2 cellular contexts compared by ENCODE assay signal in the genomic region with DNA sequence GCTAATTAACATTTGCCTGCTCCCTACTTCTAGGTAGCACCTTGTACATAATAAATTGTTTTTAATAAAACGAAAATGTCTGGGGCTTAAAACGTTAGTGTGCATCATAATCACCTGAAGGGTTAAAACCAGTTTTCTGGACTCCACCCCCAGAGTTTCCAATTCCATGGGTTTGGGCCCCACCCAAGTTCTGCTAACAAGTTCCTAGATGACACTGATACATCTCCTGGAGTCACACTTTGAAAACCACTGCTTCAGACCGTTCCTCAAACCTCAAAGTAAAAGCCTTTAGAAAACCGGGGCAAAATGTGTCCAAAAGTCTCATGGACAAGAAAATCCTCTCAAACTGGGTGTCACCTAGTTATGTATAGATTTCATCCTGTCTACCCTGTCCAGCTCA.
TF ChIP-seq lines count a peak whose summit lies in the region.

No MANE protein-coding gene starts in this region.

TF ChIP-seq in IMR-90, 13 proteins besides CTCF, POLR2A, EP300 and RAD21:
- no peak for TF ChIP-seq CHD1 (IDR thresholded peaks at IDR 0.05; ENCODE audit: low read depth, low read length)
- TF ChIP-seq BHLHE40 (IDR thresholded peaks at IDR 0.05; ENCODE audit: low read depth, low read length): no peak

TF ChIP-seq in GM12878, 131 proteins besides CTCF, POLR2A, EP300 and RAD21:
- no peak for TF ChIP-seq ZZZ3 (IDR thresholded peaks at IDR 0.05; ENCODE audit: control insufficient read depth, insufficient read length, low read depth)
- TF ChIP-seq WRNIP1 (IDR thresholded peaks at IDR 0.05; ENCODE audit: borderline replicate concordance, low read depth, low read length): no peak
- no peak for TF ChIP-seq NRF1 (conservative IDR thresholded peaks at IDR 0.05; ENCODE audit: low read depth, low read length)
- TF ChIP-seq SMAD1 (IDR thresholded peaks at IDR 0.05; ENCODE audit: low read depth, partially characterized antibody): no peak
- TF ChIP-seq MEF2A (IDR thresholded peaks at IDR 0.05; ENCODE audit: insufficient read depth, low read depth, low read length): no peak
- TF ChIP-seq NFYA (IDR thresholded peaks at IDR 0.05; ENCODE audit: borderline replicate concordance, low read depth, low read length): no peak
- TF ChIP-seq, protein P1, sequence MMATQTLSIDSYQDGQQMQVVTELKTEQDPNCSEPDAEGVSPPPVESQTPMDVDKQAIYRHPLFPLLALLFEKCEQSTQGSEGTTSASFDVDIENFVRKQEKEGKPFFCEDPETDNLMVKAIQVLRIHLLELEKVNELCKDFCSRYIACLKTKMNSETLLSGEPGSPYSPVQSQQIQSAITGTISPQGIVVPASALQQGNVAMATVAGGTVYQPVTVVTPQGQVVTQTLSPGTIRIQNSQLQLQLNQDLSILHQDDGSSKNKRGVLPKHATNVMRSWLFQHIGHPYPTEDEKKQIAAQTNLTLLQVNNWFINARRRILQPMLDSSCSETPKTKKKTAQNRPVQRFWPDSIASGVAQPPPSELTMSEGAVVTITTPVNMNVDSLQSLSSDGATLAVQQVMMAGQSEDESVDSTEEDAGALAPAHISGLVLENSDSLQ (IDR thresholded peaks at IDR 0.05): no peak
- no peak for TF ChIP-seq ASH2L (IDR thresholded peaks at IDR 0.05; ENCODE audit: borderline replicate concordance, low read depth)
- no peak for TF ChIP-seq YY1 (IDR thresholded peaks at IDR 0.05; ENCODE audit: low read depth, low read length)
- no peak for TF ChIP-seq NFXL1 (IDR thresholded peaks at IDR 0.05; ENCODE audit: borderline replicate concordance)
- no peak for TF ChIP-seq BHLHE40 (IDR thresholded peaks at IDR 0.05; ENCODE audit: borderline replicate concordance in 1 of 2, low read depth in 2 of 2, low read length in 1 of 2)
- TF ChIP-seq JUND (IDR thresholded peaks at IDR 0.05; ENCODE audit: low read depth, low read length): no peak
- TF ChIP-seq CHD2 (IDR thresholded peaks at IDR 0.05; ENCODE audit: borderline replicate concordance, low read depth, low read length): no peak
- TF ChIP-seq HDGF (IDR thresholded peaks at IDR 0.05): no peak
- TF ChIP-seq HSF1 (IDR thresholded peaks at IDR 0.05; ENCODE audit: low read depth, low read length): no peak
- no peak for TF ChIP-seq SRF (IDR thresholded peaks at IDR 0.05; ENCODE audit: low read depth in 2 of 2, low read length in 2 of 2)
- no peak for TF ChIP-seq ATF2 (IDR thresholded peaks at IDR 0.05; ENCODE audit: low read length)
- no peak for TF ChIP-seq RAD51 (IDR thresholded peaks at IDR 0.05)
